In genomic region chr4:86963697-86964096, GRCh38 we compare ENCODE assay signal across 16 cellular contexts. TPM values are rescaled to one million over a fixed set of nuclear protein-coding genes. Genes with fewer than 3 reads are reported as not detected.
DNase-seq lines count a peak whose midpoint lies in the region; ATAC-seq, FAIRE-seq and TF ChIP-seq lines count a peak whose summit lies in the region.
"Had no signal": no experiment of that assay in that cellular context is flagged by ENCODE, and none has a peak within 500 bp of the region (broad histone marks: within the 10 kb centered on the region; RNA-seq: fewer than 3 reads in every experiment).

No MANE protein-coding gene starts in this region.

- BruUV-seq in K562 (replicated peaks; lab: Mats Ljungman, UMichigan), result no TSS peak

- H3K4me1 ChIP-seq in KMS-11 (ENCODE audit: low read depth, poor library complexity, severe bottlenecking) (peaks cover 91% of the 10 kb centered on the region), K562 (replicated peaks in 1 of 2; ENCODE audit: control insufficient read depth in 2 of 2, insufficient read depth in 2 of 2, low read length in 2 of 2) (peaks cover 9 to 60% of the 10 kb centered on the region in 2 experiments; a peak in 4 of 5 replicates), mucosa of descending colon (ENCODE audit: low read depth) (peaks cover 6% of the 10 kb centered on the region)

- H3K27me3 Mint-ChIP-seq in activated CD4-positive, alpha-beta T cell treated with anti-CD3 and anti-CD28 coated beads, Interleukin-2, amount 10 ng/mL, durations not matched to agents 7 days and 5 days, result no peaks in the 10 kb centered on the region

- H3K9me3 ChIP-seq in K562 (replicated peaks; ENCODE audit: control insufficient read depth, insufficient read depth, low read depth, low read length), result no peaks in the 10 kb centered on the region
- H3K9me3 ChIP-seq in mucosa of descending colon, result no peaks in the 10 kb centered on the region
- H3K9me3 ChIP-seq: Peyer's patch had no signal

- DNase-seq in activated CD4-positive, alpha-beta T cell treated with anti-CD3 and anti-CD28 coated beads, Interleukin-2, amount 10 ng/mL, durations not matched to agents 7 days and 5 days, result no peak
- DNase-seq in activated CD4-positive, alpha-beta T cell treated with anti-CD3 and anti-CD28 coated beads, Interleukin-2, amount 50 U/mL, for 1 hour, result no peak
- DNase-seq in K562 (ENCODE audit: extremely low read depth in 1 of 4, low spot score in 3 of 4) (peak in 1 of 4 experiments; percentile 64), mucosa of descending colon (no peak), GM20000 (ENCODE audit: low spot score) (no peak), NCI-H1436 (lab: John Stamatoyannopoulos, UW) (no peak)
- DNase-seq: NCI-H146, NCI-H526, Peyer's patch, T-helper 2 cell had no signal

- no peak overlapping the region for H2AFZ ChIP-seq in KMS-11 (ENCODE audit: low read depth)
- no peak overlapping the region for H2AFZ ChIP-seq in K562 (ENCODE audit: low read depth, low read length)

- H3K4me3 ChIP-seq in KMS-11 (IDR thresholded peaks at IDR 0.05; ENCODE audit: insufficient read depth, low read depth, low read length), result no peak overlapping the region
- no peak overlapping the region for H3K4me3 ChIP-seq in K562
- no peak overlapping the region for H3K4me3 ChIP-seq in mucosa of descending colon
- H3K4me3 ChIP-seq: Peyer's patch, skin epidermis had no signal

- H4K20me1 ChIP-seq in KMS-11 (ENCODE audit: insufficient read depth), result no peaks in the 10 kb centered on the region
- no peaks in the 10 kb centered on the region; the same call in 1 of the 2 replicates for H4K20me1 ChIP-seq in K562 (replicated peaks; ENCODE audit: control insufficient read depth, insufficient read depth, low read length)

- H3K27ac Mint-ChIP-seq in activated CD4-positive, alpha-beta T cell treated with anti-CD3 and anti-CD28 coated beads, Interleukin-2, amount 10 ng/mL, durations not matched to agents 7 days and 5 days, result peak overlapping the region; percentile 1
- H3K27ac Mint-ChIP-seq: mesothelial cell of epicardium had no signal

- no peaks in the 10 kb centered on the region for H3K9me3 Mint-ChIP-seq in activated CD4-positive, alpha-beta T cell treated with anti-CD3 and anti-CD28 coated beads, Interleukin-2, amount 10 ng/mL, durations not matched to agents 7 days and 5 days
- H3K9me3 Mint-ChIP-seq: mesothelial cell of epicardium had no signal

- H3K4me3 Mint-ChIP-seq in activated CD4-positive, alpha-beta T cell treated with anti-CD3 and anti-CD28 coated beads, Interleukin-2, amount 10 ng/mL, durations not matched to agents 7 days and 5 days, result no peak overlapping the region
- H3K4me3 Mint-ChIP-seq: mesothelial cell of epicardium had no signal

- H3K36me3 ChIP-seq in KMS-11 (ENCODE audit: insufficient read depth) (no peaks in the 10 kb centered on the region; the same call in 1 of the 2 replicates), K562 (ENCODE audit: control insufficient read depth, insufficient read depth, low read length) (peaks cover 8% of the 10 kb centered on the region; the same call in 1 of the 3 replicates), mucosa of descending colon (ENCODE audit: low read depth) (no peaks in the 10 kb centered on the region)
- H3K36me3 ChIP-seq: Peyer's patch had no signal

- no peak for TF ChIP-seq POLR2A in K562 (conservative IDR thresholded peaks at IDR 0.05)

- TF ChIP-seq EP300 in K562 (IDR thresholded peaks at IDR 0.05; ENCODE audit: low read length), result peak; percentile 49; the same call in 1 of the 2 replicates

- H3K4me2 ChIP-seq in KMS-11 (peak overlapping the region; percentile 73; the same call in 1 of the 2 replicates), K562 (ENCODE audit: insufficient read depth, low read length) (no peak overlapping the region)

- in situ Hi-C loops in K562 (cut with MboI), result no loop called here

- H3K27me3 ChIP-seq in KMS-11 (ENCODE audit: insufficient read depth, low read depth) (no peaks in the 10 kb centered on the region), K562 (ENCODE audit: control insufficient read depth in 2 of 2, insufficient read depth in 2 of 2, low read length in 2 of 2) (no peaks in the 10 kb centered on the region)
- H3K27me3 ChIP-seq: Peyer's patch had no signal

- WGBS in K562 (ENCODE audit: insufficient coverage, low coverage, missing lambda C conversion rate), result 51% methylated on average over 2 of the region's 2 CpGs

- H3K9ac ChIP-seq in KMS-11 (no peak overlapping the region; the same call in 1 of the 2 replicates), K562 (ENCODE audit: insufficient read depth in 1 of 2, low read depth in 2 of 2, low read length in 2 of 2) (no peak overlapping the region)

- no peaks in the 10 kb centered on the region for H3K9me1 ChIP-seq in K562 (ENCODE audit: control insufficient read depth, insufficient read depth, low read length)

- H3K27ac ChIP-seq in KMS-11 (peak overlapping the region; percentile 92; the same call in 1 of the 2 replicates), K562 (ENCODE audit: extremely low read depth, low read depth, low read length) (0 out of 3 replicates have a peak overlapping the region, but pooled peaks have one; percentile 32)
- H3K27ac ChIP-seq: Peyer's patch, skin epidermis had no signal

- peak; percentile 15 for FAIRE-seq in K562 (lab: Jason Lieb, UNC)
- FAIRE-seq: frontal cortex, H54 had no signal

- TF ChIP-seq RAD21 in K562 (CRISPR knock-in tag; conservative IDR thresholded peaks at IDR 0.05 in 1 of 2, IDR thresholded peaks at IDR 0.05 in 1 of 2), result no peak

- intact Hi-C loops in K562 (cut with micrococcal nuclease), result loop anchor here (5.0 kb wide), 1 partner anchor 36 kb away; no protein-coding TSS in a partner anchor
- intact Hi-C loops in mucosa of descending colon (cut with DNase I, micrococcal nuclease), result no loop called here

- TF ChIP-seq CTCF in KMS-11 (conservative IDR thresholded peaks at IDR 0.05; ENCODE audit: low read depth, low read length), result no peak
- TF ChIP-seq CTCF in K562 (IDR thresholded peaks at IDR 0.05 in 2 of 3, conservative IDR thresholded peaks at IDR 0.05 in 1 of 3; ENCODE audit: insufficient read depth in 2 of 3, low read depth in 1 of 3, low read length in 3 of 3), result no peak
- TF ChIP-seq CTCF in mucosa of descending colon (IDR thresholded peaks at IDR 0.05), result no peak
- TF ChIP-seq CTCF in GM20000 (IDR thresholded peaks at IDR 0.05; ENCODE audit: extremely low read depth, missing control alignments), result no peak

- peaks cover 23% of the 10 kb centered on the region for H3K36me3 Mint-ChIP-seq in activated CD4-positive, alpha-beta T cell treated with anti-CD3 and anti-CD28 coated beads, Interleukin-2, amount 10 ng/mL, durations not matched to agents 7 days and 5 days (ENCODE audit: low read depth)
- H3K36me3 Mint-ChIP-seq: mesothelial cell of epicardium had no signal

- CTCF ChIA-PET in activated CD4-positive, alpha-beta T cell treated with anti-CD3 and anti-CD28 coated beads, Interleukin-2, amount 10 ng/mL, durations not matched to agents 7 days and 5 days (lab: Charles Lee), result interaction anchor here (0.7 to 0.8 kb wide), 2 partner anchors 22 to 272 kb away, joined by 4 to 5 read pairs; no protein-coding TSS in a partner anchor
- CTCF ChIA-PET in K562 (lab: Yijun Ruan, JAX; ENCODE audit: low intra/inter-chr PET ratio), result no interaction called here

- POLR2A ChIA-PET in activated CD4-positive, alpha-beta T cell treated with anti-CD3 and anti-CD28 coated beads, Interleukin-2, amount 10 ng/mL, durations not matched to agents 7 days and 5 days (lab: Charles Lee), result interaction anchor here (0.7 kb wide), 1 partner anchor 14 kb away, joined by 5 read pairs; no protein-coding TSS in a partner anchor
- POLR2A ChIA-PET in K562 (lab: Yijun Ruan, JAX), result interaction anchor here (0.8 kb wide), 1 partner anchor 29 kb away, joined by 3 read pairs; the partner anchor contains the start of gene AFF1

- ATAC-seq in K562 (peak; percentile 18; the same call in 2 of the 3 replicates), mucosa of descending colon (peak; percentile 53), HG02678 (IDR thresholded peaks at IDR 0.05; ENCODE audit: unreplicated experiment) (no peak)

- peaks cover 87% of the 10 kb centered on the region for H3K79me2 ChIP-seq in KMS-11 (ENCODE audit: insufficient read depth, low read depth)
- peaks cover 68% of the 10 kb centered on the region for H3K79me2 ChIP-seq in K562 (ENCODE audit: control insufficient read depth, insufficient read depth, low read length)

- peaks cover 30% of the 10 kb centered on the region for H3K4me1 Mint-ChIP-seq in activated CD4-positive, alpha-beta T cell treated with anti-CD3 and anti-CD28 coated beads, Interleukin-2, amount 10 ng/mL, durations not matched to agents 7 days and 5 days

TF ChIP-seq in K562, 482 proteins besides CTCF, POLR2A, EP300 and RAD21 (continues in another document):
- TF ChIP-seq ZFP30 (CRISPR knock-in tag; IDR thresholded peaks at IDR 0.05; ENCODE audit: borderline replicate concordance) (no peak), TAL1 (IDR thresholded peaks at IDR 0.05) (peak; percentile 16; the same call in 1 of the 2 replicates)

RNA-seq across cellular contexts. Expression of gene AFF1, which starts 28.9 kb away (rescaled TPM):
- total RNA-seq in activated CD4-positive, alpha-beta T cell treated with anti-CD3 and anti-CD28 coated beads, Interleukin-2, amount 10 ng/mL, durations not matched to agents 7 days and 5 days, result 10 to 100 TPM; 71.4 to 74.5 TPM
- 144 and 172 TPM in 2 replicates for total RNA-seq in K562 (2011; cell fraction: chromatin; rRNA removed; ENCODE audit: low replicate concordance)
- total RNA-seq in K562 (2011; cell fraction: nucleolus; rRNA removed), result 34.5 and 40.9 TPM in 2 replicates
- total RNA-seq in K562 (2011; cell fraction: nucleoplasm; rRNA removed), result 54.2 and 74.1 TPM in 2 replicates
- 16.9 and 17.1 TPM in 2 replicates for total RNA-seq in K562 (2014; rRNA removed)
- total RNA-seq in K562 (2014; rRNA removed; fragmentation: Illumina TruSeq; extraction: Trizol), result 19.0 and 21.2 TPM in 2 replicates
- total RNA-seq in K562 (2015; rRNA removed; fragmentation: Illumina TruSeq; extraction: Trizol), result 17.8 and 20.7 TPM in 2 replicates
- total RNA-seq in K562 (2021), result 46.2 and 47.5 TPM in 2 replicates
- 17.2 and 17.7 TPM in 2 replicates for polyA plus RNA-seq in K562 (2011; rRNA removed)
- 9.4 and 16.2 TPM in 2 replicates for polyA plus RNA-seq in K562 (2011; cell fraction: cytosol; rRNA removed)
- 37.1 and 55.1 TPM in 2 replicates for polyA plus RNA-seq in K562 (2011; cell fraction: nucleus; rRNA removed)
- 12.9 and 15.0 TPM in 2 replicates for polyA plus RNA-seq in K562 (2012)
- polyA plus RNA-seq in K562 (2014; fragmentation: Illumina TruSeq; extraction: Trizol), result 29.5 and 31.9 TPM in 2 replicates
- polyA plus RNA-seq in K562 (2014; fragmentation: Nextera tagmentation; extraction: Ambion mirVana), result 1 to 10 TPM; 4.1 to 9.9 TPM
- polyA plus RNA-seq in K562 (2014; rRNA removed), result 15.2 and 15.3 TPM in 2 replicates
- polyA minus RNA-seq in K562 (2011; rRNA and poly(A)+ RNA removed), result 71.7 and 90.0 TPM in 2 replicates
- polyA minus RNA-seq in K562 (2011; cell fraction: cytosol; rRNA and poly(A)+ RNA removed), result 28.2 and 30.6 TPM in 2 replicates
- polyA minus RNA-seq in K562 (2011; cell fraction: nucleus; rRNA and poly(A)+ RNA removed), result 35.0 and 70.0 TPM in 2 replicates
- total RNA-seq in mucosa of descending colon, result 100 to 1,000 TPM in 2 of 3 donors, 10 to 100 TPM in 1; 84.0 to 150 (median 120) TPM
